In the genomic region with DNA sequence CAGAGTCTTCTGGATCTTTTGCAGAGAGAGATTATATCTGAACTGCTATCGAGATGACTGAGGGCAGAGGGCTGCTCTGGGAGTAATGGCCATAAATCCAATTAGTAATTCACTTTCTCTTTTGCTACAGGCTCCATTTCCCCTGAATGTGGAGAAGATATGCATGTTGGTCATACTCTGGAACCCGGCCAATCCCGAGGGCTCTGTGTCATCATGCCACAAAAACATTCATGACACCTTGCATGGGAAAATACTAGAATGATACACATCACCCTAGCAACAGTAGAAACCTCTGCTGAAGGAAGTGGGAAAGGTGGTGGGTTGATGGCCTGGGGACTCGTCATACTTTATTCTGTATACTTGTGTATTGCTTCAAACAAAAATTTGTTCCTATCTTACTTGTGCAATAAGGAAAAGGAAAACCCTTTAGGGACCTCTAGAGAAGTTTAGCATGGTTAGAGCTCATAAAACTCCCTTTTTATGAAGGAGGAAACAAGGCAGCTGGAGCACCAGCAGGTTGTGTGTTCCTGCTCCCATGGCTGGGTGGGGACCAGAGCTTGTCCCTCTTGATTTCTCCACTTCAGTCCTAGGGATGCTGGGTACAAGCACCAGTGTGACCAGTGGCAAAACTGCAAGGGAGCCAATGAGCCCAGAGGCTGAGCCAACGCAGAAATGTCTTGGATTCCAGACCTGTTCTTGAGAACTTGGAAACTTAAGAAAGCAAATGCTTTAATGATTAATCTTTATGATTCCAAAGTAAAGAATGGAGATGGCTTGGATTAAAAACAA, we compare ENCODE assay signal across 8 cellular contexts. TPM values are rescaled to one million over a fixed set of nuclear protein-coding genes. Genes with fewer than 3 reads are reported as not detected.
DNase-seq lines count a peak whose midpoint lies in the region; ATAC-seq and TF ChIP-seq lines count a peak whose summit lies in the region.

No MANE protein-coding gene starts in this region.

- H3K4me3 Mint-ChIP-seq in activated T-cell treated with anti-CD3 and anti-CD28 coated beads, Interleukin-2, amount 50 U/mL, for 72 hours: no peak overlapping the region

- intact Hi-C loops in left colon (cut with DNase I, micrococcal nuclease): no loop called here

- TF ChIP-seq CTCF in GM20000 (IDR thresholded peaks at IDR 0.05; ENCODE audit: extremely low read depth, missing control alignments): no peak

- peak; percentile 14 for DNase-seq in stimulated activated naive CD4-positive, alpha-beta T cell treated with Interleukin-2 at 50 U/mL for 16 hours (lab: John Stamatoyannopoulos, UW)
- DNase-seq in stimulated activated naive CD4-positive, alpha-beta T cell (lab: John Stamatoyannopoulos, UW): no peak
- peak; percentile 37 to 41 for DNase-seq in activated T-cell treated with anti-CD3 and anti-CD28 coated beads, Interleukin-2, amount 50 U/mL, for 72 hours
- DNase-seq in left colon (peak; percentile 61 to 81), NCI-H345 (lab: John Stamatoyannopoulos, UW) (no peak), GM20000 (ENCODE audit: low spot score) (no peak)

- H3K4me1 Mint-ChIP-seq in activated T-cell treated with anti-CD3 and anti-CD28 coated beads, Interleukin-2, amount 50 U/mL, for 72 hours (ENCODE audit: low read depth): no peaks in the 10 kb centered on the region

- peaks cover 0 to 5% of the 10 kb centered on the region in 2 donors for H3K9me3 Mint-ChIP-seq in activated T-cell treated with anti-CD3 and anti-CD28 coated beads, Interleukin-2, amount 50 U/mL, for 72 hours

- peak; percentile 69 to 84 for ATAC-seq in activated T-cell treated with anti-CD3 and anti-CD28 coated beads, Interleukin-2, amount 50 U/mL, for 72 hours (replicated peaks in 1 of 2)
- ATAC-seq in left colon: peak; percentile 96
- ATAC-seq in HG03565 (IDR thresholded peaks at IDR 0.05; ENCODE audit: unreplicated experiment): no peak
- ATAC-seq in GM18907 (IDR thresholded peaks at IDR 0.05; ENCODE audit: unreplicated experiment): no peak

- H3K36me3 Mint-ChIP-seq in activated T-cell treated with anti-CD3 and anti-CD28 coated beads, Interleukin-2, amount 50 U/mL, for 72 hours (ENCODE audit: insufficient read depth in 2 of 2): no peaks in the 10 kb centered on the region

- no peak overlapping the region for H3K27ac Mint-ChIP-seq in activated T-cell treated with anti-CD3 and anti-CD28 coated beads, Interleukin-2, amount 50 U/mL, for 72 hours

- H3K27me3 Mint-ChIP-seq in activated T-cell treated with anti-CD3 and anti-CD28 coated beads, Interleukin-2, amount 50 U/mL, for 72 hours (ENCODE audit: low read depth): no peaks in the 10 kb centered on the region

RNA-seq across cellular contexts. Expression of a gene that starts 25.9 kb away (rescaled TPM):
- not detected for total RNA-seq in activated T-cell treated with anti-CD3 and anti-CD28 coated beads, Interleukin-2, amount 50 U/mL, for 72 hours
- not detected for total RNA-seq in left colon

Comparison
In these comparisons a context has a peak if more than half of its experiments do, and no peak if none do; other contexts are left out.
1. DNase-seq: peak in stimulated activated naive CD4-positive, alpha-beta T cell treated with Interleukin-2 at 50 U/mL for 16 hours (single experiment), activated T-cell treated with anti-CD3 and anti-CD28 coated beads, Interleukin-2, amount 50 U/mL, for 72 hours (2 of 2) and left colon (2 of 2); none in stimulated activated naive CD4-positive, alpha-beta T cell (0 of 6), NCI-H345 (single experiment) and GM20000 (single experiment).
2. ATAC-seq: peak in activated T-cell treated with anti-CD3 and anti-CD28 coated beads, Interleukin-2, amount 50 U/mL, for 72 hours (2 of 2) and left colon (single experiment); none in HG03565 (single experiment) and GM18907 (single experiment).